31 cellular contexts compared by ENCODE assay signal in genomic region chr10:116993610-116994009, GRCh38.
"Had no signal": no experiment of that assay in that cellular context is flagged by ENCODE, and none has a peak within 500 bp of the region (broad histone marks: within the 10 kb centered on the region; RNA-seq: fewer than 3 reads in every experiment).

No MANE protein-coding gene starts in this region.

- H3K36me3 ChIP-seq: ascending aorta, breast epithelium, cardiac muscle cell, colonic mucosa, gastrocnemius medialis, heart left ventricle had no signal

- H3K27me3 ChIP-seq: ascending aorta, breast epithelium, cardiac muscle cell, colonic mucosa, gastrocnemius medialis, heart left ventricle had no signal

- ATAC-seq: activated naive CD4-positive, alpha-beta T cell treated with anti-CD3 and anti-CD28 coated beads, Interleukin-2, amount 50 U/mL, for 72 hours; activated T-cell treated with anti-CD3 and anti-CD28 coated beads, Interleukin-2, amount 50 U/mL, for 72 hours; esophagus mucosa; gastrocnemius medialis; heart left ventricle; T-helper 17 cell had no signal

- DNase-seq: activated CD4-positive, alpha-beta memory T cell treated with anti-CD3 and anti-CD28 coated beads, Interleukin-2, amount 10 ng/mL, durations not matched to agents 7 days and 5 days; activated CD4-positive, alpha-beta T cell treated with anti-CD3 and anti-CD28 coated beads for 4 hours; activated CD4-positive, alpha-beta T cell treated with anti-CD3 and anti-CD28 coated beads, Interleukin-2, amount 10 ng/mL, durations not matched to agents 7 days and 5 days; activated CD4-positive, alpha-beta T cell treated with anti-CD3 and anti-CD28 coated beads, Interleukin-2, amount 50 U/mL, for 4 hours; activated CD4-positive, CD25-positive, alpha-beta regulatory T cell; activated CD4-positive, CD25-positive, alpha-beta regulatory T cell treated with anti-CD3 and anti-CD28 coated beads, Interleukin-2, amount 50 U/mL, for 72 hours; activated CD8-positive, alpha-beta memory T cell treated with anti-CD3 and anti-CD28 coated beads, Interleukin-2, amount 50 U/mL, for 48 hours; activated gamma-delta T cell; activated naive CD4-positive, alpha-beta T cell; activated naive CD4-positive, alpha-beta T cell treated with anti-CD3 and anti-CD28 coated beads, Interleukin-2, amount 10 ng/mL, durations not matched to agents 7 days and 5 days; activated naive CD8-positive, alpha-beta T cell treated with anti-CD3 and anti-CD28 coated beads, Interleukin-2, amount 10 ng/mL, durations not matched to agents 7 days and 5 days; activated T-cell treated with anti-CD3 and anti-CD28 coated beads for 4 hours; activated T-cell treated with anti-CD3 and anti-CD28 coated beads, Interleukin-2, amount 50 U/mL, for 24 hours; activated T-cell treated with anti-CD3 and anti-CD28 coated beads, Interleukin-2, amount 50 U/mL, for 72 hours; central memory CD4-positive, alpha-beta T cell; cerebellar nuclear complex; colonic mucosa; effector memory CD4-positive, alpha-beta T cell; endodermal cell; foreskin fibroblast; gastrocnemius medialis; glutamatergic neuron; heart left ventricle; T-helper 1 cell; T-helper 17 cell; T1000 had no signal

- H3K9me3 ChIP-seq: ascending aorta, breast epithelium, colonic mucosa, gastrocnemius medialis, heart left ventricle had no signal

- H3K4me3 ChIP-seq: ascending aorta, breast epithelium, cardiac muscle cell, colonic mucosa, gastrocnemius medialis, heart left ventricle had no signal

- H3K27ac ChIP-seq: ascending aorta, breast epithelium, cardiac muscle cell, colonic mucosa, gastrocnemius medialis, heart left ventricle had no signal

- H3K4me1 ChIP-seq: ascending aorta, breast epithelium, gastrocnemius medialis, heart left ventricle had no signal
